ENCODE assay signal across 1 cellular context in genomic region chr17:65593092-65593869, GRCh38.
TF ChIP-seq lines count a peak whose summit lies in the region.

No MANE protein-coding gene starts in this region.

TF ChIP-seq in H1, 55 proteins besides CTCF, POLR2A, EP300 and RAD21:
- no peak for TF ChIP-seq CREB1 (IDR thresholded peaks at IDR 0.05)
- no peak for TF ChIP-seq USF2 (IDR thresholded peaks at IDR 0.05; ENCODE audit: low read length)
- TF ChIP-seq POLR2AphosphoS5 (IDR thresholded peaks at IDR 0.05; ENCODE audit: low read depth, low read length): no peak
- no peak for TF ChIP-seq SIN3A (conservative IDR thresholded peaks at IDR 0.05 in 1 of 2, IDR thresholded peaks at IDR 0.05 in 1 of 2; ENCODE audit: low read depth in 1 of 2, low read length in 2 of 2)
- no peak for TF ChIP-seq SP2 (IDR thresholded peaks at IDR 0.05; ENCODE audit: low read length)
- TF ChIP-seq SP1 (IDR thresholded peaks at IDR 0.05; ENCODE audit: low read depth, low read length): no peak
- no peak for TF ChIP-seq TCF12 (IDR thresholded peaks at IDR 0.05; ENCODE audit: low read depth, low read length)
- TF ChIP-seq TBP (IDR thresholded peaks at IDR 0.05; ENCODE audit: low read depth, low read length): no peak
- TF ChIP-seq, protein P1, sequence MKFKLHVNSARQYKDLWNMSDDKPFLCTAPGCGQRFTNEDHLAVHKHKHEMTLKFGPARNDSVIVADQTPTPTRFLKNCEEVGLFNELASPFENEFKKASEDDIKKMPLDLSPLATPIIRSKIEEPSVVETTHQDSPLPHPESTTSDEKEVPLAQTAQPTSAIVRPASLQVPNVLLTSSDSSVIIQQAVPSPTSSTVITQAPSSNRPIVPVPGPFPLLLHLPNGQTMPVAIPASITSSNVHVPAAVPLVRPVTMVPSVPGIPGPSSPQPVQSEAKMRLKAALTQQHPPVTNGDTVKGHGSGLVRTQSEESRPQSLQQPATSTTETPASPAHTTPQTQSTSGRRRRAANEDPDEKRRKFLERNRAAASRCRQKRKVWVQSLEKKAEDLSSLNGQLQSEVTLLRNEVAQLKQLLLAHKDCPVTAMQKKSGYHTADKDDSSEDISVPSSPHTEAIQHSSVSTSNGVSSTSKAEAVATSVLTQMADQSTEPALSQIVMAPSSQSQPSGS (IDR thresholded peaks at IDR 0.05; ENCODE audit: low read length): no peak
- TF ChIP-seq JUN (IDR thresholded peaks at IDR 0.05; ENCODE audit: low read depth, low read length): no peak
- TF ChIP-seq CEBPB (IDR thresholded peaks at IDR 0.05; ENCODE audit: low read depth, low read length): no peak
- no peak for TF ChIP-seq RNF2 (IDR thresholded peaks at IDR 0.05; ENCODE audit: borderline replicate concordance, low read depth, low read length, missing control alignments, poor library complexity, severe bottlenecking)
- no peak for TF ChIP-seq MAFK (IDR thresholded peaks at IDR 0.05; ENCODE audit: low read depth, low read length)
